Comparison of ENCODE assay signal across 1 cellular context in the genomic region with DNA sequence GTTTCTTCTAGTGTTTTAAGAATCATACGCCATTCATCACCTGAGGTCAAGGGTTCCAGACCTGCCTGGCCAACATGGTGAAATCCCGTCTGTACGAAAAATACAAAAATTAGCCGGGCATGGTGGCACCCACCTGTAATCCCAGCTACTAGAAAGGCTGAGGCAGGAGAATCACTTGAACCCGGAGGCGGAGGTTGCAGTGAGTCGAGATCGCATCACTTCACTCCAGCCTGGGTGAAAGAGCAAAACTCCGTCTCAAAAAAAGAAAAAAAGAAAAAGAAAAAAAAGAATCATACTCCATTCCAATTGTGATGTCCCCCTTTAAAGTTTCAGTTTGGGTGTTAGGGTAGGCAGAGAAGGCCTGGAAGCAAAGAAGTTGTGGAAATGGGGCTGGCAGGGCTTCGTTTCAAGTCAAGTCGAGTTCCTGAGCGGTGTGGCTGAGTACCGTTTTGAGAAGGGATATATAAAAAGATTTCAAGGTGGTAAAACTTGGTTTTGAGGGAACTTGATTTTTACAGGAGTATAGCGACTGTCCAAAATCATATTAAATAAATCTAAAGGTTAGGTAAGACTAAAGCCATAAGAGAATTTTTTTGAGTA.
TF ChIP-seq lines count a peak whose summit lies in the region.

No MANE protein-coding gene starts in this region.

TF ChIP-seq in K562, 482 proteins besides CTCF, POLR2A, EP300 and RAD21 (continued from another document and continues in another):
- 0 out of 2 replicates have a peak, but pooled peaks have one; percentile 40 for TF ChIP-seq ZBTB26 (CRISPR knock-in tag; IDR thresholded peaks at IDR 0.05)
- no peak for TF ChIP-seq ZBED1 (IDR thresholded peaks at IDR 0.05)
- TF ChIP-seq POLR3G (IDR thresholded peaks at IDR 0.05; ENCODE audit: extremely low read depth, insufficient read length, insufficient replicate concordance): no peak
- no peak for TF ChIP-seq FOXP1 (CRISPR knock-in tag; IDR thresholded peaks at IDR 0.05)
- no peak for TF ChIP-seq TGIF2 (CRISPR knock-in tag; IDR thresholded peaks at IDR 0.05)
- 0 out of 2 replicates have a peak, but pooled peaks have one; percentile 18 for TF ChIP-seq VEZF1 (CRISPR knock-in tag; IDR thresholded peaks at IDR 0.05)
- 0 out of 2 replicates have a peak, but pooled peaks have one; percentile 37 for TF ChIP-seq MEF2D (tag; conservative IDR thresholded peaks at IDR 0.05; ENCODE audit: low read depth)
- no peak for TF ChIP-seq BRF2 (IDR thresholded peaks at IDR 0.05; ENCODE audit: borderline replicate concordance, insufficient read depth, insufficient read length)
- no peak for TF ChIP-seq ATF1 (CRISPR knock-in tag; IDR thresholded peaks at IDR 0.05)
- TF ChIP-seq ATF1 (tag; IDR thresholded peaks at IDR 0.05): no peak
- TF ChIP-seq XRCC4 (IDR thresholded peaks at IDR 0.05; ENCODE audit: extremely low read depth, insufficient read depth, insufficient read length): no peak
- TF ChIP-seq SETDB1 (IDR thresholded peaks at IDR 0.05; ENCODE audit: low read length): no peak
- TF ChIP-seq, protein P1, sequence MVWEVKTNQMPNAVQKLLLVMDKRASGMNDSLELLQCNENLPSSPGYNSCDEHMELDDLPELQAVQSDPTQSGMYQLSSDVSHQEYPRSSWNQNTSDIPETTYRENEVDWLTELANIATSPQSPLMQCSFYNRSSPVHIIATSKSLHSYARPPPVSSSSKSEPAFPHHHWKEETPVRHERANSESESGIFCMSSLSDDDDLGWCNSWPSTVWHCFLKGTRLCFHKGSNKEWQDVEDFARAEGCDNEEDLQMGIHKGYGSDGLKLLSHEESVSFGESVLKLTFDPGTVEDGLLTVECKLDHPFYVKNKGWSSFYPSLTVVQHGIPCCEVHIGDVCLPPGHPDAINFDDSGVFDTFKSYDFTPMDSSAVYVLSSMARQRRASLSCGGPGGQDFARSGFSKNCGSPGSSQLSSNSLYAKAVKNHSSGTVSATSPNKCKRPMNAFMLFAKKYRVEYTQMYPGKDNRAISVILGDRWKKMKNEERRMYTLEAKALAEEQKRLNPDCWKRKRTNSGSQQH (CRISPR knock-in tag; IDR thresholded peaks at IDR 0.05): no peak
- no peak for TF ChIP-seq ZNF146 (CRISPR knock-in tag; IDR thresholded peaks at IDR 0.05; ENCODE audit: unreplicated experiment)
- TF ChIP-seq ZNF324 (CRISPR knock-in tag; IDR thresholded peaks at IDR 0.05): no peak
- TF ChIP-seq ZNF263 (CRISPR knock-in tag; IDR thresholded peaks at IDR 0.05; ENCODE audit: borderline replicate concordance): no peak
- TF ChIP-seq, protein P2, sequence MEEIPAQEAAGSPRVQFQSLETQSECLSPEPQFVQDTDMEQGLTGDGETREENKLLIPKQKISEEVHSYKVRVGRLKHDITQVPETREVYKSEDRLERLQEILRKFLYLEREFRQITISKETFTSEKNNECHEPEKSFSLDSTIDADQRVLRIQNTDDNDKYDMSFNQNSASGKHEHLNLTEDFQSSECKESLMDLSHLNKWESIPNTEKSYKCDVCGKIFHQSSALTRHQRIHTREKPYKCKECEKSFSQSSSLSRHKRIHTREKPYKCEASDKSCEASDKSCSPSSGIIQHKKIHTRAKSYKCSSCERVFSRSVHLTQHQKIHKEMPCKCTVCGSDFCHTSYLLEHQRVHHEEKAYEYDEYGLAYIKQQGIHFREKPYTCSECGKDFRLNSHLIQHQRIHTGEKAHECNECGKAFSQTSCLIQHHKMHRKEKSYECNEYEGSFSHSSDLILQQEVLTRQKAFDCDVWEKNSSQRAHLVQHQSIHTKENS (CRISPR knock-in tag; IDR thresholded peaks at IDR 0.05): no peak
- no peak for TF ChIP-seq FOSL1 (tag; conservative IDR thresholded peaks at IDR 0.05)
- TF ChIP-seq, protein P3, sequence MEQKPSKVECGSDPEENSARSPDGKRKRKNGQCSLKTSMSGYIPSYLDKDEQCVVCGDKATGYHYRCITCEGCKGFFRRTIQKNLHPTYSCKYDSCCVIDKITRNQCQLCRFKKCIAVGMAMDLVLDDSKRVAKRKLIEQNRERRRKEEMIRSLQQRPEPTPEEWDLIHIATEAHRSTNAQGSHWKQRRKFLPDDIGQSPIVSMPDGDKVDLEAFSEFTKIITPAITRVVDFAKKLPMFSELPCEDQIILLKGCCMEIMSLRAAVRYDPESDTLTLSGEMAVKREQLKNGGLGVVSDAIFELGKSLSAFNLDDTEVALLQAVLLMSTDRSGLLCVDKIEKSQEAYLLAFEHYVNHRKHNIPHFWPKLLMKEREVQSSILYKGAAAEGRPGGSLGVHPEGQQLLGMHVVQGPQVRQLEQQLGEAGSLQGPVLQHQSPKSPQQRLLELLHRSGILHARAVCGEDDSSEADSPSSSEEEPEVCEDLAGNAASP (IDR thresholded peaks at IDR 0.05): no peak
- TF ChIP-seq ZNF280A (IDR thresholded peaks at IDR 0.05; ENCODE audit: low read depth, partially characterized antibody): no peak
- TF ChIP-seq ETV5 (CRISPR knock-in tag; IDR thresholded peaks at IDR 0.05; ENCODE audit: low read depth): no peak
- 0 out of 2 replicates have a peak, but pooled peaks have one; percentile 20 for TF ChIP-seq ZNF592 (IDR thresholded peaks at IDR 0.05)
- no peak for TF ChIP-seq CHD2 (IDR thresholded peaks at IDR 0.05; ENCODE audit: low read depth, low read length)
- TF ChIP-seq CREM (IDR thresholded peaks at IDR 0.05; ENCODE audit: low read depth): no peak
- TF ChIP-seq, protein P4, sequence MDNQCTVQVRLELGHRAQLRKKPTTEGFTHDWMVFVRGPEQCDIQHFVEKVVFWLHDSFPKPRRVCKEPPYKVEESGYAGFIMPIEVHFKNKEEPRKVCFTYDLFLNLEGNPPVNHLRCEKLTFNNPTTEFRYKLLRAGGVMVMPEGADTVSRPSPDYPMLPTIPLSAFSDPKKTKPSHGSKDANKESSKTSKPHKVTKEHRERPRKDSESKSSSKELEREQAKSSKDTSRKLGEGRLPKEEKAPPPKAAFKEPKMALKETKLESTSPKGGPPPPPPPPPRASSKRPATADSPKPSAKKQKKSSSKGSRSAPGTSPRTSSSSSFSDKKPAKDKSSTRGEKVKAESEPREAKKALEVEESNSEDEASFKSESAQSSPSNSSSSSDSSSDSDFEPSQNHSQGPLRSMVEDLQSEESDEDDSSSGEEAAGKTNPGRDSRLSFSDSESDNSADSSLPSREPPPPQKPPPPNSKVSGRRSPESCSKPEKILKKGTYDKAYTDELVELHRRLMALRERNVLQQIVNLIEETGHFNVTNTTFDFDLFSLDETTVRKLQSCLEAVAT (IDR thresholded peaks at IDR 0.05): peak in 1 of 2 experiments; percentile 74; a peak in 1 of 4 replicates
- TF ChIP-seq, protein P5, sequence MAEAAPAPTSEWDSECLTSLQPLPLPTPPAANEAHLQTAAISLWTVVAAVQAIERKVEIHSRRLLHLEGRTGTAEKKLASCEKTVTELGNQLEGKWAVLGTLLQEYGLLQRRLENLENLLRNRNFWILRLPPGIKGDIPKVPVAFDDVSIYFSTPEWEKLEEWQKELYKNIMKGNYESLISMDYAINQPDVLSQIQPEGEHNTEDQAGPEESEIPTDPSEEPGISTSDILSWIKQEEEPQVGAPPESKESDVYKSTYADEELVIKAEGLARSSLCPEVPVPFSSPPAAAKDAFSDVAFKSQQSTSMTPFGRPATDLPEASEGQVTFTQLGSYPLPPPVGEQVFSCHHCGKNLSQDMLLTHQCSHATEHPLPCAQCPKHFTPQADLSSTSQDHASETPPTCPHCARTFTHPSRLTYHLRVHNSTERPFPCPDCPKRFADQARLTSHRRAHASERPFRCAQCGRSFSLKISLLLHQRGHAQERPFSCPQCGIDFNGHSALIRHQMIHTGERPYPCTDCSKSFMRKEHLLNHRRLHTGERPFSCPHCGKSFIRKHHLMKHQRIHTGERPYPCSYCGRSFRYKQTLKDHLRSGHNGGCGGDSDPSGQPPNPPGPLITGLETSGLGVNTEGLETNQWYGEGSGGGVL (CRISPR knock-in tag; IDR thresholded peaks at IDR 0.05): no peak
- TF ChIP-seq AFF1 (IDR thresholded peaks at IDR 0.05; ENCODE audit: low read depth in 1 of 2, partially characterized antibody in 2 of 2): no peak
